Comparison of ENCODE assay signal across 2 cellular contexts in genomic region chr17:50686494-50687199, GRCh38.
A peak's percentile ranks its signal among the peaks of the same experiment; 100 is the strongest.
TF ChIP-seq lines count a peak whose summit lies in the region.

No MANE protein-coding gene starts in this region.

TF ChIP-seq in IMR-90, 13 proteins besides CTCF, POLR2A, EP300 and RAD21:
- TF ChIP-seq NFE2L2 (IDR thresholded peaks at IDR 0.05; ENCODE audit: low read depth, low read length) (no peak), FOS (IDR thresholded peaks at IDR 0.05; ENCODE audit: low read depth, low read length) (peak; percentile 54), BHLHE40 (IDR thresholded peaks at IDR 0.05; ENCODE audit: low read depth, low read length) (no peak), ELK1 (IDR thresholded peaks at IDR 0.05; ENCODE audit: borderline replicate concordance, low read depth, low read length) (no peak), RFX5 (IDR thresholded peaks at IDR 0.05; ENCODE audit: low read depth, low read length) (no peak), MXI1 (IDR thresholded peaks at IDR 0.05; ENCODE audit: borderline replicate concordance, low read depth, low read length) (no peak), CEBPB (IDR thresholded peaks at IDR 0.05; ENCODE audit: low read depth, low read length) (no peak), CHD1 (IDR thresholded peaks at IDR 0.05; ENCODE audit: low read depth, low read length) (no peak), SMC3 (IDR thresholded peaks at IDR 0.05; ENCODE audit: low read depth, low read length) (no peak), USF2 (IDR thresholded peaks at IDR 0.05; ENCODE audit: low read depth, low read length) (no peak), MAFK (IDR thresholded peaks at IDR 0.05; ENCODE audit: low read depth, low read length) (no peak), RCOR1 (IDR thresholded peaks at IDR 0.05; ENCODE audit: insufficient replicate concordance, low read length) (peak; percentile 50)

TF ChIP-seq in endothelial cell of umbilical vein, 7 proteins besides CTCF, POLR2A, EP300 and RAD21:
- TF ChIP-seq JUN (IDR thresholded peaks at IDR 0.05; ENCODE audit: borderline replicate concordance, insufficient read depth, insufficient read length, low read depth) (no peak), FOS (IDR thresholded peaks at IDR 0.05; ENCODE audit: borderline replicate concordance, insufficient read depth, low read length) (peak; percentile 38)
